In the genomic region with DNA sequence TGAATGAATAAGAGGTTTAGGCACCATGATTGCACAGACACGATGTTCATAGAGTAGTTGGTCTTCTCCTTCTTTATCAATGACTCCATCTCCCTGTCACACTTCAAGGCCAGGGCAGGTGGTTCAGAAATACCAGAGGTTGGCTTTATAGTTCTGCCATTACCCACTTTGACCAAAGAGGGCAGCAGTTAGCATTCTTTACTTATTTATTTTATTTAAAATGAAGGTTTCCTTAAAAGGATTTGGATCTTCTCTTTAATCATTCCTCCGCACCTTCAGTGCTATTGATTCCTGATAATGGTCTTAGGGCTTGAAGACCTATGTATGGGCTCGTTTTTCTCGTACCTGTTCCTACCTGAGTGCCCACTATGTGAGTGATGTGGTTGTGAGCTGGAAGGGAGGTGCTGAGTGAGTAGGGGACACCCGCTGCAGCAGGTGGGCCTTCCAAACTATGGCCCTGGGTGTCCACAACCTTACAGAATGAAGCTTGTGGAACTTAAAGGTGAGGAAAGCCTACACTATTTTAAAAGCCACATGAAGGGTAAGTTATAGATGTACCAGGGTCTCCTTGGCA, we compare ENCODE assay signal across 8 cellular contexts. TPM values are rescaled to one million over a fixed set of nuclear protein-coding genes. Genes with fewer than 3 reads are reported as not detected.
DNase-seq lines count a peak whose midpoint lies in the region; ATAC-seq and TF ChIP-seq lines count a peak whose summit lies in the region.

No MANE protein-coding gene starts in this region.

- H3K4me3 Mint-ChIP-seq in H9, result no peak overlapping the region
- no peak overlapping the region for H3K4me3 Mint-ChIP-seq in mesothelial cell of epicardium
- no peak overlapping the region for H3K4me3 Mint-ChIP-seq in CD4-positive, alpha-beta memory T cell
- H3K4me3 Mint-ChIP-seq in activated naive CD8-positive, alpha-beta T cell treated with anti-CD3 and anti-CD28 coated beads, Interleukin-2, amount 50 U/mL, for 24 hours, result no peak overlapping the region

- H3K27ac Mint-ChIP-seq in H9 (no peak overlapping the region), mesothelial cell of epicardium (no peak overlapping the region)
- no peak overlapping the region for H3K27ac Mint-ChIP-seq in CD4-positive, alpha-beta memory T cell
- H3K27ac Mint-ChIP-seq in activated naive CD8-positive, alpha-beta T cell treated with anti-CD3 and anti-CD28 coated beads, Interleukin-2, amount 50 U/mL, for 24 hours, result no peak overlapping the region

- H3K27me3 Mint-ChIP-seq in H9 (ENCODE audit: low read depth) (peaks cover 1% of the 10 kb centered on the region; the same call in 1 of the 2 replicates), mesothelial cell of epicardium (ENCODE audit: low read depth) (no peaks in the 10 kb centered on the region)
- peaks cover 0 to 12% of the 10 kb centered on the region in 2 donors for H3K27me3 Mint-ChIP-seq in CD4-positive, alpha-beta memory T cell
- H3K27me3 Mint-ChIP-seq in activated naive CD8-positive, alpha-beta T cell treated with anti-CD3 and anti-CD28 coated beads, Interleukin-2, amount 50 U/mL, for 24 hours, result peaks cover 5% of the 10 kb centered on the region

- in situ Hi-C loops in astrocyte of the cerebellum (cut with HindIII; ENCODE audit: low sequenced_read_pairs), result no loop called here

- no peaks in the 10 kb centered on the region for H3K36me3 ChIP-seq in BLaER1 treated with 17β-estradiol and CSF1 and Interleukin-3, amounts not matched to agents 10 nM and 100 nM
- H3K36me3 ChIP-seq in CD4-positive, alpha-beta memory T cell (ENCODE audit: insufficient read depth, low read length), result no peaks in the 10 kb centered on the region

- no peaks in the 10 kb centered on the region for H3K9me3 ChIP-seq in BLaER1 treated with 17β-estradiol and CSF1 and Interleukin-3, amounts not matched to agents 10 nM and 100 nM (replicated peaks in 1 of 11)
- H3K9me3 ChIP-seq in H9 (ENCODE audit: control insufficient read depth, low read depth, low read length), result no peaks in the 10 kb centered on the region
- no peaks in the 10 kb centered on the region for H3K9me3 ChIP-seq in CD4-positive, alpha-beta memory T cell (ENCODE audit: control insufficient read depth in 1 of 2, low read length in 2 of 2)

- H3K79me1 ChIP-seq in H9 (ENCODE audit: insufficient read depth, low read depth, low read length, poor library complexity, severe bottlenecking), result no peaks in the 10 kb centered on the region

- H3K27ac ChIP-seq in BLaER1 treated with 17β-estradiol and CSF1 and Interleukin-3, amounts not matched to agents 10 nM and 100 nM, result no peak overlapping the region
- H3K27ac ChIP-seq in H9 (ENCODE audit: insufficient read length, low read depth, low read length), result no peak overlapping the region
- H3K27ac ChIP-seq in CD4-positive, alpha-beta memory T cell (ENCODE audit: low read depth, low read length), result no peak overlapping the region

- H3K14ac ChIP-seq in H9 (ENCODE audit: insufficient read depth, low read length), result no peak overlapping the region

- H3K56ac ChIP-seq in H9 (ENCODE audit: insufficient read length, low read depth, low read length), result no peak overlapping the region

- no peak overlapping the region for H3K4me3 ChIP-seq in BLaER1 treated with 17β-estradiol and CSF1 and Interleukin-3, amounts not matched to agents 10 nM and 100 nM
- H3K4me3 ChIP-seq in astrocyte of the cerebellum (ENCODE audit: low read depth, low read length), result no peak overlapping the region
- H3K4me3 ChIP-seq in CD4-positive, alpha-beta memory T cell (ENCODE audit: low read length in 2 of 2), result no peak overlapping the region

- H3K4ac ChIP-seq in H9 (ENCODE audit: low read depth, low read length), result no peak overlapping the region

- H3T11ph ChIP-seq in H9 (ENCODE audit: low read length), result no peak overlapping the region

- TF ChIP-seq CTCF in H9 (conservative IDR thresholded peaks at IDR 0.05) (peak; percentile 69), astrocyte of the cerebellum (IDR thresholded peaks at IDR 0.05; ENCODE audit: low read depth, low read length, missing control alignments) (peak; percentile 58), mesothelial cell of epicardium (IDR thresholded peaks at IDR 0.05; ENCODE audit: unreplicated experiment) (peak; percentile 80)

- H4K5ac ChIP-seq in H9 (ENCODE audit: insufficient read length, low read depth, low read length), result no peak overlapping the region

- H2BK120ac ChIP-seq in H9 (ENCODE audit: low read depth, low read length, poor library complexity, severe bottlenecking), result no peak overlapping the region

- H4K8ac ChIP-seq in H9 (replicated peaks; ENCODE audit: insufficient read length, low read depth, low read length), result no peak overlapping the region

- H2BK15ac ChIP-seq in H9 (ENCODE audit: low read depth, low read length), result no peak overlapping the region

- no peak overlapping the region for H2BK5ac ChIP-seq in H9 (ENCODE audit: insufficient read length, low read length)

- H3K79me2 ChIP-seq in H9 (ENCODE audit: insufficient read depth, low read length), result no peaks in the 10 kb centered on the region

- no peaks in the 10 kb centered on the region for H3K23me2 ChIP-seq in H9 (ENCODE audit: insufficient read length, low read depth, low read length, poor library complexity, severe bottlenecking)

- H3K9ac ChIP-seq in BLaER1 treated with 17β-estradiol and CSF1 and Interleukin-3, amounts not matched to agents 10 nM and 100 nM, result no peak overlapping the region
- no peak overlapping the region for H3K9ac ChIP-seq in H9 (ENCODE audit: extremely low read depth, insufficient read length, low read length)

- H3K36me3 Mint-ChIP-seq in H9 (ENCODE audit: insufficient read depth in 1 of 3, low read depth in 3 of 3) (peaks cover 0 to 14% (median 0%) of the 10 kb centered on the region in 3 experiments; a peak in 3 of 7 replicates), mesothelial cell of epicardium (no peaks in the 10 kb centered on the region)
- no peaks in the 10 kb centered on the region for H3K36me3 Mint-ChIP-seq in CD4-positive, alpha-beta memory T cell
- H3K36me3 Mint-ChIP-seq in activated naive CD8-positive, alpha-beta T cell treated with anti-CD3 and anti-CD28 coated beads, Interleukin-2, amount 50 U/mL, for 24 hours (ENCODE audit: low read depth), result no peaks in the 10 kb centered on the region

- no peak for ATAC-seq in activated naive CD8-positive, alpha-beta T cell treated with anti-CD3 and anti-CD28 coated beads, Interleukin-2, amount 50 U/mL, for 24 hours

- peak overlapping the region in 8 of 11 experiments; percentile 58 to 93 (median 80); a peak in 14 of 22 replicates for H3K4me2 ChIP-seq in BLaER1 treated with 17β-estradiol and CSF1 and Interleukin-3, amounts not matched to agents 10 nM and 100 nM
- no peak overlapping the region for H3K4me2 ChIP-seq in H9 (ENCODE audit: insufficient read depth, insufficient read length, low read length)

- no CpG with 5 or more reads among the region's 5 CpGs for WGBS in H9 (ENCODE audit: extremely low coverage, insufficient read length, low lambda C conversion rate)

- H2BK20ac ChIP-seq in H9 (ENCODE audit: low read depth, low read length, poor library complexity, severe bottlenecking), result no peak overlapping the region

- CTCF ChIA-PET in CD4-positive, alpha-beta memory T cell (lab: Charles Lee; ENCODE audit: partially characterized antibody), result interaction anchor here (0.8 to 1.7 kb wide), 3 partner anchors 9 to 305 kb away, joined by 3 to 6 read pairs (median 3); no protein-coding TSS in a partner anchor

- peaks cover 0 to 74% (median 66%) of the 10 kb centered on the region in 10 experiments; a peak in 17 of 20 replicates for H3K4me1 ChIP-seq in BLaER1 treated with 17β-estradiol and CSF1 and Interleukin-3, amounts not matched to agents 10 nM and 100 nM
- no peaks in the 10 kb centered on the region for H3K4me1 ChIP-seq in H9 (ENCODE audit: insufficient read depth, low read length)
- no peaks in the 10 kb centered on the region for H3K4me1 ChIP-seq in CD4-positive, alpha-beta memory T cell (ENCODE audit: insufficient read depth, low read length)

- H2AK5ac ChIP-seq in H9 (ENCODE audit: insufficient read length, low read length), result no peak overlapping the region

- peaks cover 0 to 9% (median 0%) of the 10 kb centered on the region in 11 experiments; a peak in 2 of 22 replicates for H4K20me1 ChIP-seq in BLaER1 treated with 17β-estradiol and CSF1 and Interleukin-3, amounts not matched to agents 10 nM and 100 nM
- H4K20me1 ChIP-seq in H9 (ENCODE audit: control insufficient read depth, insufficient read depth, insufficient read length), result peaks cover 2% of the 10 kb centered on the region

- H3K9me3 Mint-ChIP-seq in H9, result no peaks in the 10 kb centered on the region
- no peaks in the 10 kb centered on the region for H3K9me3 Mint-ChIP-seq in mesothelial cell of epicardium
- H3K9me3 Mint-ChIP-seq in CD4-positive, alpha-beta memory T cell, result no peaks in the 10 kb centered on the region
- H3K9me3 Mint-ChIP-seq in activated naive CD8-positive, alpha-beta T cell treated with anti-CD3 and anti-CD28 coated beads, Interleukin-2, amount 50 U/mL, for 24 hours, result no peaks in the 10 kb centered on the region

- no peak overlapping the region for H2BK12ac ChIP-seq in H9 (ENCODE audit: insufficient read length, low read depth, low read length)

- H3K23ac ChIP-seq in H9 (ENCODE audit: insufficient read length, low read depth, low read length), result no peak overlapping the region

- H3K4me1 Mint-ChIP-seq in H9, result peaks cover 8 to 20% of the 10 kb centered on the region in 2 experiments
- peaks cover 39% of the 10 kb centered on the region for H3K4me1 Mint-ChIP-seq in mesothelial cell of epicardium
- H3K4me1 Mint-ChIP-seq in CD4-positive, alpha-beta memory T cell, result peaks cover 2 to 8% (median 4%) of the 10 kb centered on the region in 4 donors
- peaks cover 7% of the 10 kb centered on the region for H3K4me1 Mint-ChIP-seq in activated naive CD8-positive, alpha-beta T cell treated with anti-CD3 and anti-CD28 coated beads, Interleukin-2, amount 50 U/mL, for 24 hours

- DNase-seq in H9 (no peak), astrocyte of the cerebellum (ENCODE audit: low read depth) (no peak), mesothelial cell of epicardium (ENCODE audit: low spot score in 2 of 2, unreplicated experiment in 2 of 2) (no peak), activated gamma-delta T cell treated with Interleukin-2 at 50 U/mL for 16 hours (no peak), posterior vena cava (ENCODE audit: low spot score) (no peak)
- DNase-seq in CD4-positive, alpha-beta memory T cell, result no peak
- DNase-seq in activated naive CD8-positive, alpha-beta T cell treated with anti-CD3 and anti-CD28 coated beads, Interleukin-2, amount 50 U/mL, for 24 hours, result no peak

- no peak overlapping the region for H2AFZ ChIP-seq in H9 (ENCODE audit: low read length)

- H3K27me3 ChIP-seq in BLaER1 treated with 17β-estradiol and CSF1 and Interleukin-3, amounts not matched to agents 10 nM and 100 nM, result peaks cover 0 to 24% (median 0%) of the 10 kb centered on the region in 11 experiments; a peak in 7 of 22 replicates
- H3K27me3 ChIP-seq in H9 (ENCODE audit: insufficient read depth, low read length), result no peaks in the 10 kb centered on the region
- H3K27me3 ChIP-seq in CD4-positive, alpha-beta memory T cell (ENCODE audit: insufficient read depth, low read length), result no peaks in the 10 kb centered on the region

- intact Hi-C loops in CD4-positive, alpha-beta memory T cell (cut with micrococcal nuclease), result no loop called here
- intact Hi-C loops in posterior vena cava (cut with DNase I), result loop anchor here in 1 of 2 donors (10.0 kb wide), 1 partner anchor 418 kb away; no protein-coding TSS in a partner anchor

- H3K18ac ChIP-seq in H9 (ENCODE audit: insufficient read length, low read depth, low read length), result no peak overlapping the region

- POLR2A ChIA-PET in CD4-positive, alpha-beta memory T cell (lab: Charles Lee; ENCODE audit: partially characterized antibody), result no interaction called here

- H4K91ac ChIP-seq in H9 (ENCODE audit: insufficient read length, low read depth, low read length), result no peak overlapping the region

RNA-seq across cellular contexts. Expression of gene TIMP3, which starts 34.9 kb away (rescaled TPM):
- total RNA-seq in H9 (2021) (0.86 and 0.87 TPM in 2 replicates), mesothelial cell of epicardium (65.9 to 68.2 TPM (median 67.2 TPM) in 3 replicates), posterior vena cava (100 to 1,000 TPM; 344 to 654 TPM)
- total RNA-seq in CD4-positive, alpha-beta memory T cell, result 1 to 10 TPM; 1.7 to 2.3 TPM
- polyA plus RNA-seq in CD4-positive, alpha-beta memory T cell, result not detected

Comparison
In these comparisons a context has a peak if more than half of its experiments do, and no peak if none do; other contexts are left out.
1. RNA of gene TIMP3, which starts 34.9 kb away (total RNA-seq): 344 to 654 TPM in posterior vena cava and 65.9 to 68.2 TPM in mesothelial cell of epicardium; 1.7 to 2.3 TPM in CD4-positive, alpha-beta memory T cell and 0.86 to 0.87 TPM in H9; every median in the first group is over 10 times any median in the second.
2. Peak in every context shown above with its lines, with median percentiles within 50 percentile points of each other: CTCF ChIP-seq.